8 cellular contexts compared by ENCODE assay signal in genomic region chr1:156193488-156194299, GRCh38. TPM values are rescaled to one million over a fixed set of nuclear protein-coding genes. Genes with fewer than 3 reads are reported as not detected.
DNase-seq lines count a peak whose midpoint lies in the region; ATAC-seq and TF ChIP-seq lines count a peak whose summit lies in the region.

Gene SLC25A44, plus strand, starts transcription at chr1:156194104. Its CDS starts 5,744 bp downstream, at chr1:156199848.

- peak; percentile 50 for TF ChIP-seq CTCF in GM12864 (IDR thresholded peaks at IDR 0.05; ENCODE audit: low read depth, low read length, missing control alignments)

- peaks cover 12% of the 10 kb centered on the region for H3K36me3 Mint-ChIP-seq in activated naive CD8-positive, alpha-beta T cell

- peak within 1 kb of the TSS; percentile 78 for H3K27ac ChIP-seq in temporal lobe (ENCODE audit: low read depth, low read length)

- H3K9me3 Mint-ChIP-seq in activated naive CD8-positive, alpha-beta T cell (ENCODE audit: low read depth): no peaks in the 10 kb centered on the region

- no peak within 1 kb of the TSS for H3K4me3 Mint-ChIP-seq in activated naive CD8-positive, alpha-beta T cell

- H3K27me3 Mint-ChIP-seq in activated naive CD8-positive, alpha-beta T cell: no peaks in the 10 kb centered on the region

- peak within 1 kb of the TSS; percentile 74 for H3K4me3 ChIP-seq in GM12864 (ENCODE audit: low read depth, low read length)

- H3K4me1 Mint-ChIP-seq in activated naive CD8-positive, alpha-beta T cell (ENCODE audit: low read depth): peaks cover 59% of the 10 kb centered on the region

- DNase-seq in GM12864 (ENCODE audit: low read depth): peak; percentile 98
- peak; percentile 98 for DNase-seq in NCI-H1105 (lab: John Stamatoyannopoulos, UW)
- peak; percentile 100 for DNase-seq in SKM-1 treated with dmso at 0.1 percent for 144 hours (lab: John Stamatoyannopoulos, UW; ENCODE audit: unreplicated experiment)
- DNase-seq in glomerular endothelial cell (ENCODE audit: extremely low read depth, low read depth, low spot score): peak; percentile 99
- DNase-seq in occipital lobe (lab: John Stamatoyannopoulos, UW): peak; percentile 95

- peak within 1 kb of the TSS; percentile 92 for H3K27ac Mint-ChIP-seq in activated naive CD8-positive, alpha-beta T cell

- peak; percentile 96 for ATAC-seq in HG02623 (IDR thresholded peaks at IDR 0.05; ENCODE audit: unreplicated experiment)

RNA-seq across cellular contexts. Expression of gene SLC25A44, which starts in this region (rescaled TPM):
- total RNA-seq in glomerular endothelial cell (15.3 and 16.8 TPM in 2 replicates), occipital lobe (9.7 TPM), temporal lobe (10.6 TPM)

Comparison
In these comparisons a context has a peak if more than half of its experiments do, and no peak if none do; other contexts are left out.
1. Peak in every context shown above with its lines: DNase-seq, ATAC-seq, H3K4me3 ChIP-seq and H3K27ac ChIP-seq.